ENCODE assay signal across 9 cellular contexts in genomic region chr1:59814180-59814900, GRCh38. TPM values are rescaled to one million over a fixed set of nuclear protein-coding genes. Genes with fewer than 3 reads are reported as not detected.
DNase-seq lines count a peak whose midpoint lies in the region; ATAC-seq, FAIRE-seq and TF ChIP-seq lines count a peak whose summit lies in the region.
"Had no signal": no experiment of that assay in that cellular context is flagged by ENCODE, and none has a peak within 500 bp of the region (broad histone marks: within the 10 kb centered on the region; RNA-seq: fewer than 3 reads in every experiment).

No MANE protein-coding gene starts in this region.

- H3K9ac ChIP-seq in parathyroid adenoma = no peak overlapping the region

- TF ChIP-seq CTCF in parathyroid adenoma (IDR thresholded peaks at IDR 0.05) = no peak
- no peak for TF ChIP-seq CTCF in tibial artery (IDR thresholded peaks at IDR 0.05)

- H2AFZ ChIP-seq in parathyroid adenoma = peak overlapping the region; percentile 81

- H3K4me2 ChIP-seq in parathyroid adenoma (ENCODE audit: low read length) = peak overlapping the region; percentile 50

- peak overlapping the region; percentile 43 to 90 (median 63) for H3K27ac Mint-ChIP-seq in CD4-positive, CD25-positive, alpha-beta regulatory T cell

- peaks cover 0 to 6% (median 3%) of the 10 kb centered on the region in 4 donors for H3K4me1 Mint-ChIP-seq in CD4-positive, CD25-positive, alpha-beta regulatory T cell

- H3K36me3 Mint-ChIP-seq in CD4-positive, CD25-positive, alpha-beta regulatory T cell = no peaks in the 10 kb centered on the region

- peaks cover 0 to 3% (median 0%) of the 10 kb centered on the region in 7 donors for H3K9me3 Mint-ChIP-seq in CD4-positive, CD25-positive, alpha-beta regulatory T cell

- peak overlapping the region; percentile 61 for H3K27ac ChIP-seq in CD4-positive, CD25-positive, alpha-beta regulatory T cell (ENCODE audit: insufficient read depth, low read length, poor library complexity, severe bottlenecking)
- H3K27ac ChIP-seq in parathyroid adenoma = peak overlapping the region; percentile 54
- H3K27ac ChIP-seq in tibial artery = no peak overlapping the region

- H3K36me3 ChIP-seq in CD4-positive, CD25-positive, alpha-beta regulatory T cell (ENCODE audit: control insufficient read depth, insufficient read depth, low read length) = no peaks in the 10 kb centered on the region
- no peaks in the 10 kb centered on the region for H3K36me3 ChIP-seq in parathyroid adenoma (ENCODE audit: control insufficient read depth, insufficient read depth, low read length)
- H3K36me3 ChIP-seq in tibial artery = no peaks in the 10 kb centered on the region

- H3K4me1 ChIP-seq in CD4-positive, CD25-positive, alpha-beta regulatory T cell (ENCODE audit: control insufficient read depth, insufficient read depth, low read length, poor library complexity, severe bottlenecking) = peaks cover 2% of the 10 kb centered on the region
- no peaks in the 10 kb centered on the region for H3K4me1 ChIP-seq in parathyroid adenoma
- H3K4me1 ChIP-seq in tibial artery = peaks cover 0 to 16% (median 15%) of the 10 kb centered on the region in 4 donors

- H3K4me3 ChIP-seq in CD4-positive, CD25-positive, alpha-beta regulatory T cell (ENCODE audit: low read depth, low read length) = no peak overlapping the region
- H3K4me3 ChIP-seq in parathyroid adenoma (ENCODE audit: low read depth, low read length) = peak overlapping the region; percentile 78
- peak overlapping the region; percentile 38 to 50 for H3K4me3 ChIP-seq in tibial artery

- peaks cover 26% of the 10 kb centered on the region for H3K27me3 Mint-ChIP-seq in CD4-positive, CD25-positive, alpha-beta regulatory T cell

- peak; percentile 49 for FAIRE-seq in RCC 7860 (lab: Jason Lieb, UNC)
- FAIRE-seq: G401.6 had no signal

- ATAC-seq in CD4-positive, CD25-positive, alpha-beta regulatory T cell (ENCODE audit: low read depth in 2 of 2) = peak; percentile 95 to 96
- ATAC-seq in GM19455 (IDR thresholded peaks at IDR 0.05; ENCODE audit: unreplicated experiment) (peak; percentile 96), Right ventricle myocardium superior (ENCODE audit: poor library complexity) (peak; percentile 90)

- intact Hi-C loops in Right ventricle myocardium superior (cut with DNase I) = no loop called here
- intact Hi-C loops in tibial artery (cut with DNase I; ENCODE audit: low total_unique reads) = no loop called here

- no peaks in the 10 kb centered on the region for H3K9me3 ChIP-seq in CD4-positive, CD25-positive, alpha-beta regulatory T cell (ENCODE audit: control insufficient read depth in 2 of 2, low read length in 2 of 2)
- no peaks in the 10 kb centered on the region for H3K9me3 ChIP-seq in parathyroid adenoma (ENCODE audit: control insufficient read depth, low read length)
- no peaks in the 10 kb centered on the region for H3K9me3 ChIP-seq in tibial artery

- H3K4me3 Mint-ChIP-seq in CD4-positive, CD25-positive, alpha-beta regulatory T cell = peak overlapping the region in 3 of 4 donors; percentile 58 to 89 (median 74)

- H3K27me3 ChIP-seq in CD4-positive, CD25-positive, alpha-beta regulatory T cell (ENCODE audit: control insufficient read depth, insufficient read depth, low read length) = peaks cover 4% of the 10 kb centered on the region
- H3K27me3 ChIP-seq in parathyroid adenoma (ENCODE audit: control insufficient read depth, insufficient read depth, low read length) = no peaks in the 10 kb centered on the region
- peaks cover 4 to 47% of the 10 kb centered on the region in 2 donors for H3K27me3 ChIP-seq in tibial artery

- H3K79me2 ChIP-seq in parathyroid adenoma = peaks cover 5% of the 10 kb centered on the region

- peak; percentile 79 to 96 (median 89) for DNase-seq in CD4-positive, CD25-positive, alpha-beta regulatory T cell
- DNase-seq in HK-2 (ENCODE audit: unreplicated experiment) (peak; percentile 98), RCC 7860 (ENCODE audit: low spot score) (peak; percentile 95), activated gamma-delta T cell treated with Interleukin-2 at 50 U/mL for 16 hours (peak; percentile 83), Right ventricle myocardium superior (peak; percentile 84), tibial artery (peak; percentile 25 to 66)

RNA-seq across cellular contexts. Expression of gene HOOK1, which starts 0.4 kb away (rescaled TPM):
- total RNA-seq in CD4-positive, CD25-positive, alpha-beta regulatory T cell = 9.3 TPM
- 1 to 10 TPM; 2.3 to 8.1 (median 6.4) TPM for polyA plus RNA-seq in CD4-positive, CD25-positive, alpha-beta regulatory T cell
- 6.3 TPM for total RNA-seq in Right ventricle myocardium superior

Comparison
In these comparisons a context has a peak if more than half of its experiments do, and no peak if none do; other contexts are left out.
1. DNase-seq: peak in every context shown above with its lines; median percentile 98 in HK-2; 95 in RCC 7860; 89 in CD4-positive, CD25-positive, alpha-beta regulatory T cell; 84 in Right ventricle myocardium superior; 83 in activated gamma-delta T cell treated with Interleukin-2 at 50 U/mL for 16 hours; 46 in tibial artery.
2. H3K27ac ChIP-seq: peak in CD4-positive, CD25-positive, alpha-beta regulatory T cell (single experiment) and parathyroid adenoma (single experiment); none in tibial artery (0 of 2).
3. Peak in every context shown above with its lines, with median percentiles within 50 percentile points of each other: ATAC-seq.